16 cellular contexts compared by ENCODE assay signal in genomic region chr9:70408393-70409040, GRCh38. TPM values are rescaled to one million over a fixed set of nuclear protein-coding genes. Genes with fewer than 3 reads are reported as not detected.
DNase-seq lines count a peak whose midpoint lies in the region; ATAC-seq, FAIRE-seq and TF ChIP-seq lines count a peak whose summit lies in the region.
"Had no signal": no experiment of that assay in that cellular context is flagged by ENCODE, and none has a peak within 500 bp of the region (broad histone marks: within the 10 kb centered on the region; RNA-seq: fewer than 3 reads in every experiment).

No MANE protein-coding gene starts in this region.

- H3K4me1 ChIP-seq in skeletal muscle satellite cell (ENCODE audit: control insufficient read depth, insufficient read depth, low read length) = peaks cover 68% of the 10 kb centered on the region
- peaks cover 7 to 28% of the 10 kb centered on the region in 2 donors for H3K4me1 ChIP-seq in small intestine (ENCODE audit: control insufficient read depth in 2 of 2, insufficient read depth in 1 of 2, low read depth in 1 of 2, low read length in 1 of 2)

- H3K9ac ChIP-seq in skeletal muscle satellite cell (ENCODE audit: low read depth, low read length) = no peak overlapping the region

- peak overlapping the region; percentile 71 for H3K4me2 ChIP-seq in skeletal muscle satellite cell (ENCODE audit: low read length)

- TF ChIP-seq CTCF in VCaP (conservative IDR thresholded peaks at IDR 0.05) (no peak), fibroblast of mammary gland (conservative IDR thresholded peaks at IDR 0.05; ENCODE audit: control insufficient read depth, insufficient read depth, low read depth, low read length) (no peak)

- H3K36me3 ChIP-seq in skeletal muscle satellite cell (ENCODE audit: insufficient read depth, low read length) (peaks cover 3% of the 10 kb centered on the region), small intestine (ENCODE audit: control insufficient read depth in 2 of 2, insufficient read depth in 2 of 2, low read length in 2 of 2) (no peaks in the 10 kb centered on the region)
- H3K36me3 ChIP-seq: neutrophil had no signal

- 91 to 96% (median 94%) methylated on average over 5 of the region's 5 CpGs for WGBS in small intestine, 3 donors

- DNase-seq in EH (ENCODE audit: low read depth) (peak; percentile 74), fibroblast of mammary gland (ENCODE audit: low read depth) (peak; percentile 50), AG08396 (ENCODE audit: low spot score) (no peak), small intestine (no peak), inferior parietal cortex (ENCODE audit: extremely low spot score) (no peak)
- DNase-seq: KBM-7; kidney glomerular epithelial cell; NCI-H510A treated with DMSO at 0.1 percent for 48 hours; RPMI8226; stimulated activated CD4-positive, alpha-beta T cell treated with anti-CD3 and anti-CD28 coated beads, Interleukin-2, amount 100 ng/mL, for 48 hours; stimulated activated naive CD8-positive, alpha-beta T cell treated with anti-CD3 and anti-CD28 coated beads, Interleukin-15, Interleukin-2, amounts not matched to agents 100 U/mL and 50 U/mL, for 24 hours had no signal

- no peaks in the 10 kb centered on the region for H3K27me3 ChIP-seq in skeletal muscle satellite cell (ENCODE audit: control insufficient read depth, insufficient read depth, low read length)
- no peaks in the 10 kb centered on the region for H3K27me3 ChIP-seq in small intestine (ENCODE audit: control insufficient read depth in 2 of 2, insufficient read depth in 2 of 2, low read length in 2 of 2)

- H3K4me3 ChIP-seq in fibroblast of mammary gland (ENCODE audit: control insufficient read depth, low read depth, low read length) (no peak overlapping the region), skeletal muscle satellite cell (ENCODE audit: low read length) (no peak overlapping the region), small intestine (ENCODE audit: low read depth in 1 of 2, low read length in 2 of 2) (no peak overlapping the region)

- no peak for ATAC-seq in HG02798 (IDR thresholded peaks at IDR 0.05; ENCODE audit: poor library complexity, unreplicated experiment)
- ATAC-seq: stimulated activated naive CD8-positive, alpha-beta T cell treated with anti-CD3 and anti-CD28 coated beads, Interleukin-15, Interleukin-2, amounts not matched to agents 100 U/mL and 50 U/mL, for 24 hours had no signal

- no peak for FAIRE-seq in small intestine (lab: Jason Lieb, UNC)
- FAIRE-seq: bronchial epithelial cell had no signal

- H3K9me3 ChIP-seq in skeletal muscle satellite cell (replicated peaks; ENCODE audit: low read length) (no peaks in the 10 kb centered on the region), small intestine (ENCODE audit: control insufficient read depth, low read depth) (no peaks in the 10 kb centered on the region)
- H3K9me3 ChIP-seq: neutrophil had no signal

- H3K27ac ChIP-seq in VCaP (peak overlapping the region; percentile 8; the same call in 1 of the 2 replicates), small intestine (ENCODE audit: low read depth in 1 of 2, low read length in 1 of 2) (peak overlapping the region in 1 of 2 donors; percentile 80)
- H3K27ac ChIP-seq: neutrophil had no signal

RNA-seq across cellular contexts. Expression of gene KLF9, which starts 5.9 kb away (rescaled TPM):
- total RNA-seq in skeletal muscle satellite cell (2012; rRNA removed) = 33.7 and 34.1 TPM in 2 replicates
- 10 to 100 TPM; 15.2 to 33.7 (median 16.8) TPM for polyA plus RNA-seq in small intestine

Comparison
In these comparisons a context has a peak if more than half of its experiments do, and no peak if none do; other contexts are left out.
1. DNase-seq: peak in EH (single experiment) and fibroblast of mammary gland (single experiment); none in AG08396 (single experiment), small intestine (single experiment) and inferior parietal cortex (single experiment).